ENCODE assay signal across 20 cellular contexts in the genomic region with DNA sequence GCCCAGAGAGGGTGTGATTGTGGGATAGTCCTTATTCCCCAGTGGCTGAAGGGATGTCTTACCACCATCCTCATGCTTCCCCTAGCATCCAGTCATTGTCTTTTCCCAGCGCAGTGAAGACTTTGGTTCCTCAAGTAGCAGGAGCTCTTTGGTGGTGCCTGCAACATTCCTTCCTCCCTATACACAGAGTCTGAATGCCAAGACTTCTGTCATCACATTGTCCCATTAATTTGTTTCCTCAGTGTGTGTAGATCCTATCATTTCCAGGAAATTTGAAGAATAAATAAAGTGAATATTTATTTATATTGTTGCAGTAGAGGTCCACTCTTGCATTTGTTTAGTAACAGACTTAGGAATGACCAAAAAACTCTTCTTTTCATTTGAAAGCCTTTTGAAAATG.
"Had no signal": no experiment of that assay in that cellular context is flagged by ENCODE, and none has a peak within 500 bp of the region (broad histone marks: within the 10 kb centered on the region; RNA-seq: fewer than 3 reads in every experiment).

No MANE protein-coding gene starts in this region.

- H3K4me2 ChIP-seq: hepatocyte had no signal

- H3K36me3 ChIP-seq: colonic mucosa, esophagus squamous epithelium, gastroesophageal sphincter, heart left ventricle, left lung had no signal

- H3K4me3 ChIP-seq: colonic mucosa, esophagus squamous epithelium, gastroesophageal sphincter, heart left ventricle, hepatocyte, left lung, lung, mucosa of descending colon had no signal

- H3K79me2 ChIP-seq: hepatocyte had no signal

- H3K27ac ChIP-seq: colonic mucosa, epithelial cell of prostate, esophagus squamous epithelium, gastroesophageal sphincter, heart left ventricle, hepatocyte, left lung had no signal

- H2AFZ ChIP-seq: hepatocyte had no signal

- H3K4me1 ChIP-seq: colonic mucosa, esophagus squamous epithelium, gastroesophageal sphincter, left lung had no signal

- H3K9me3 ChIP-seq: colonic mucosa, esophagus squamous epithelium, gastroesophageal sphincter, heart left ventricle, left lung, mucosa of descending colon had no signal

- ATAC-seq: effector memory CD8-positive, alpha-beta T cell; esophagus mucosa; gastroesophageal sphincter; heart left ventricle; left lung; left ventricle myocardium superior; mucosa of descending colon had no signal

- DNase-seq: colonic mucosa; cortex of kidney; effector CD8-positive, alpha-beta T cell; effector memory CD8-positive, alpha-beta T cell; endodermal cell; erythroblast; esophagus squamous epithelium; foreskin fibroblast; heart left ventricle; left cardiac atrium; left lung; left ventricle myocardium superior; mammary epithelial cell; mucosa of descending colon; naive B cell had no signal

- H3K27me3 ChIP-seq: colonic mucosa, esophagus squamous epithelium, gastroesophageal sphincter, hepatocyte, left lung had no signal
